8 cellular contexts compared by ENCODE assay signal in genomic region chr2:2057125-2057721, GRCh38.
DNase-seq lines count a peak whose midpoint lies in the region; ATAC-seq and TF ChIP-seq lines count a peak whose summit lies in the region.

No MANE protein-coding gene starts in this region.

- TF ChIP-seq CTCF in foreskin fibroblast (IDR thresholded peaks at IDR 0.05; ENCODE audit: low read depth, low read length), result no peak

- DNase-seq in NCI-H2196 treated with DMSO at 0.1 percent for 48 hours (lab: John Stamatoyannopoulos, UW; ENCODE audit: unreplicated experiment) (peak; percentile 58), activated T-cell treated with anti-CD3 and anti-CD28 coated beads for 48 hours (ENCODE audit: low read depth) (peak; percentile 53), Right ventricle myocardium inferior (ENCODE audit: missing footprints) (peak; percentile 76), foreskin fibroblast (no peak), GM19240 (ENCODE audit: insufficient read length, low spot score) (no peak)
- DNase-seq in stimulated activated CD4-positive, alpha-beta T cell treated with anti-CD3 and anti-CD28 coated beads, TNF-alpha, amount 100 ng/mL, for 48 hours (ENCODE audit: low read depth in 3 of 3), result peak; percentile 10 to 76 (median 64)

- ATAC-seq in GM21447 (IDR thresholded peaks at IDR 0.05; ENCODE audit: unreplicated experiment) (peak; percentile 95), Right ventricle myocardium inferior (peak; percentile 79), GM18870 (IDR thresholded peaks at IDR 0.05; ENCODE audit: unreplicated experiment) (no peak)

- H3K4me3 ChIP-seq in foreskin fibroblast (ENCODE audit: low read depth in 1 of 2, low read length in 2 of 2), result no peak overlapping the region

- intact Hi-C loops in Right ventricle myocardium inferior (cut with DNase I), result loop anchor here (2.0 to 10.0 kb wide), 2 partner anchors 44 to 1382 kb away; partner anchors contain the start of gene TMEM18

Comparison
In these comparisons a context has a peak if more than half of its experiments do, and no peak if none do; other contexts are left out.
1. DNase-seq: peak in NCI-H2196 treated with DMSO at 0.1 percent for 48 hours (single experiment), activated T-cell treated with anti-CD3 and anti-CD28 coated beads for 48 hours (single experiment), Right ventricle myocardium inferior (single experiment) and stimulated activated CD4-positive, alpha-beta T cell treated with anti-CD3 and anti-CD28 coated beads, TNF-alpha, amount 100 ng/mL, for 48 hours (3 of 3); none in foreskin fibroblast (0 of 2) and GM19240 (single experiment).